Comparison of ENCODE assay signal across 8 cellular contexts in genomic region chr12:93677195-93678064, GRCh38. TPM values are rescaled to one million over a fixed set of nuclear protein-coding genes. Genes with fewer than 3 reads are reported as not detected.
DNase-seq lines count a peak whose midpoint lies in the region; ATAC-seq and TF ChIP-seq lines count a peak whose summit lies in the region.

Gene CRADD (plus strand): TSS chr12:93677375.

- H3K9me3 ChIP-seq in RWPE2 (ENCODE audit: severe bottlenecking), result no peaks in the 10 kb centered on the region

- no peaks in the 10 kb centered on the region for H3K36me3 ChIP-seq in RWPE2 (ENCODE audit: low read depth)

- TF ChIP-seq CTCF in RWPE2 (IDR thresholded peaks at IDR 0.05; ENCODE audit: poor library complexity, severe bottlenecking) (no peak), natural killer cell (IDR thresholded peaks at IDR 0.05) (no peak)

- H3K27ac Mint-ChIP-seq in natural killer cell, result peak within 1 kb of the TSS; percentile 99 to 100

- no peaks in the 10 kb centered on the region for H3K27me3 Mint-ChIP-seq in natural killer cell (ENCODE audit: low read depth in 2 of 2)

- H3K4me3 ChIP-seq in RWPE2 (ENCODE audit: severe bottlenecking), result peak within 1 kb of the TSS; percentile 50

- DNase-seq in EL, result peak; percentile 97
- peak; percentile 96 for DNase-seq in H4 (ENCODE audit: low spot score)
- peak; percentile 99 for DNase-seq in LoVo (ENCODE audit: low spot score)
- peak; percentile 75 for DNase-seq in RWPE2 (ENCODE audit: low spot score)
- DNase-seq in activated T-helper 9 cell treated with anti-CD3 and anti-CD28 coated beads, Interleukin-2, amount 50 U/mL, for 16 hours (ENCODE audit: low read depth), result peak; percentile 71
- peak; percentile 100 for DNase-seq in fibroblast of peridontal ligament (ENCODE audit: extremely low read depth)
- DNase-seq in natural killer cell, result peak; percentile 80
- peak; percentile 82 for DNase-seq in stimulated activated naive CD4-positive, alpha-beta T cell treated with Interleukin-2 at 50 U/mL for 16 hours (lab: John Stamatoyannopoulos, UW)

- no peaks in the 10 kb centered on the region for H3K27me3 ChIP-seq in RWPE2 (ENCODE audit: insufficient read depth, poor library complexity, severe bottlenecking)

- H3K9me3 Mint-ChIP-seq in natural killer cell, result no peaks in the 10 kb centered on the region

- no peaks in the 10 kb centered on the region for H3K36me3 Mint-ChIP-seq in natural killer cell

- H3K4me1 ChIP-seq in RWPE2 (ENCODE audit: insufficient read depth, poor library complexity, severe bottlenecking), result no peaks in the 10 kb centered on the region

- peaks cover 33 to 46% of the 10 kb centered on the region in 2 donors for H3K4me1 Mint-ChIP-seq in natural killer cell

- peak within 1 kb of the TSS; percentile 70 for H3K27ac ChIP-seq in RWPE2 (ENCODE audit: poor library complexity, severe bottlenecking)

- intact Hi-C loops in natural killer cell (cut with micrococcal nuclease), result loop anchor here (1.0 to 10.0 kb wide), 6 partner anchors 63 to 1537 kb away; partner anchors contain the start of genes EEA1, FGD6, MRPL42 and VEZT

- ATAC-seq in RWPE2 (ENCODE audit: low read depth) (peak; percentile 89), natural killer cell (peak; percentile 91 to 98 (median 93))

- peak within 1 kb of the TSS; percentile 97 for H3K4me3 Mint-ChIP-seq in natural killer cell

RNA-seq across cellular contexts. Expression of gene CRADD, which starts in this region (rescaled TPM):
- 20.7 and 23.8 TPM in 2 replicates for total RNA-seq in H4 (2014; rRNA removed; shearing (Covaris generic))
- 10 to 100 TPM; 19.1 to 27.5 (median 26.4) TPM for total RNA-seq in natural killer cell

Comparison
In these comparisons a context has a peak if more than half of its experiments do, and no peak if none do; other contexts are left out.
1. Peak in every context shown above with its lines: DNase-seq, ATAC-seq, H3K4me3 ChIP-seq and H3K27ac ChIP-seq.